In the genomic region with DNA sequence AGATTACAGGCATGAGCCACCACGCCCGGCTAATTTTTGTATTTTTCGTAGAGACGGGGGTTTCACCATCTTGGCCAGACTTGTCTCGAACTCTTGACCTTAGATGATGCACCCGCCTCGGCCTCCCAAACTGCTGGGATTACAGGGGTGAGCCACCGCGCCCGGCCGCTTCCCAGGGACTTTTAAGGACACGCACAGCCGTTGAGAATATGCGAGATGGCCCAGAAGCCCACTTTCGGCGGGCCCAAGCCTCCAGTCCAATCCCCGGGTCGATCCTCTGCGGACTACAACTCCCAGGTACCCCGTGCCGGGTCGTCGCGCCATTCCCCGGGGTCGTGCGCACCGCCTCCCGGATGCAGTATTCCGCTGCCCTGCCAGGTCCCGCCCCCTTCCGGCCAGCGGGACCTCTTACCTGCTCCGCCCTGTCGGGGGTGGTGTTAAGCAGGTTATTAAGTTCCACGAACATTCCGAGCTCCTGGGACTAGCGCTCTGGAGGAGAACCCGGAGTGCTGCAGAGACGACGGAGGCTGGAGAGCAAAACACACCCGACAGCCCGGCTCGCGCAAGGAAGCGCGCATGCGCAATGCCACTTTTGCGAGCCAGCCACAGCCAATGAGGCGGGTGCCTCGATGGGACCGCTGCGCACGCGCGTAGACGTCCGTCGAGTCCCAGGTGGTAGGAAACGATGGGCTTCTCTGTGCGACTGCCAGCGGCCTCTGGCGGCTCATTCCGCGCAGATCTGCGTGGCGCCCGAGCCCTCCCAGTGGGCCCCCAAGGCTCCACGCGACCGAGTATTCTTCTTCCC, we compare ENCODE assay signal across 8 cellular contexts.
A peak's percentile ranks its signal among the peaks of the same experiment; 100 is the strongest.
DNase-seq lines count a peak whose midpoint lies in the region; ATAC-seq lines count a peak whose summit lies in the region.

A gene with protein sequence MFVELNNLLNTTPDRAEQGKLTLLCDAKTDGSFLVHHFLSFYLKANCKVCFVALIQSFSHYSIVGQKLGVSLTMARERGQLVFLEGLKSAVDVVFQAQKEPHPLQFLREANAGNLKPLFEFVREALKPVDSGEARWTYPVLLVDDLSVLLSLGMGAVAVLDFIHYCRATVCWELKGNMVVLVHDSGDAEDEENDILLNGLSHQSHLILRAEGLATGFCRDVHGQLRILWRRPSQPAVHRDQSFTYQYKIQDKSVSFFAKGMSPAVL (minus strand): TSS at position 588 of the 805 bp plus-strand sequence. CDS start 122 bp downstream, at position 466.

- ATAC-seq in HG03460 (IDR thresholded peaks at IDR 0.05; ENCODE audit: unreplicated experiment) = peak; percentile 96

- peak within 1 kb of the TSS; percentile 71 to 85 (median 80) for H3K4me3 ChIP-seq in BLaER1 treated with 17β-estradiol and CSF1 and Interleukin-3, amounts not matched to agents 10 nM and 100 nM

- peak within 1 kb of the TSS; percentile 78 to 97 (median 92) for H3K27ac ChIP-seq in BLaER1 treated with 17β-estradiol and CSF1 and Interleukin-3, amounts not matched to agents 10 nM and 100 nM
- H3K27ac ChIP-seq in cingulate gyrus (ENCODE audit: low read depth, low read length) = peak within 1 kb of the TSS; percentile 100

- H3K4me2 ChIP-seq in BLaER1 treated with 17β-estradiol and CSF1 and Interleukin-3, amounts not matched to agents 10 nM and 100 nM = peak within 1 kb of the TSS; percentile 84 to 96 (median 93)

- H4K20me1 ChIP-seq in BLaER1 treated with 17β-estradiol and CSF1 and Interleukin-3, amounts not matched to agents 10 nM and 100 nM = peaks cover 0 to 16% (median 0%) of the 10 kb centered on the region in 11 experiments; a peak in 3 of 22 replicates

- H3K9me3 ChIP-seq in BLaER1 treated with 17β-estradiol and CSF1 and Interleukin-3, amounts not matched to agents 10 nM and 100 nM (replicated peaks in 1 of 11) = no peaks in the 10 kb centered on the region

- H3K9ac ChIP-seq in BLaER1 treated with 17β-estradiol and CSF1 and Interleukin-3, amounts not matched to agents 10 nM and 100 nM = peak within 1 kb of the TSS; percentile 84 to 95 (median 90)

- H3K27me3 ChIP-seq in BLaER1 treated with 17β-estradiol and CSF1 and Interleukin-3, amounts not matched to agents 10 nM and 100 nM = no peaks in the 10 kb centered on the region

- DNase-seq in GM19240 (ENCODE audit: insufficient read length, low spot score) (peak; percentile 89), NCI-H524 treated with DMSO at 0.1 percent for 48 hours (lab: John Stamatoyannopoulos, UW) (peak; percentile 86), kidney tubule cell (ENCODE audit: low spot score) (peak; percentile 96)
- DNase-seq in activated CD4-positive, alpha-beta T cell treated with anti-CD3 and anti-CD28 coated beads for 4 hours = peak; percentile 94 to 98
- peak; percentile 91 to 97 (median 94) for DNase-seq in stimulated activated CD4-positive, alpha-beta T cell treated with anti-CD3 and anti-CD28 coated beads, Interleukin-1b, Interleukin-23, amount 100 ng/mL, for 24 hours (ENCODE audit: low read depth in 4 of 4, low spot score in 1 of 4)

- peaks cover 12 to 22% (median 17%) of the 10 kb centered on the region in 10 experiments for H3K4me1 ChIP-seq in BLaER1 treated with 17β-estradiol and CSF1 and Interleukin-3, amounts not matched to agents 10 nM and 100 nM

- peaks cover 24 to 37% (median 34%) of the 10 kb centered on the region in 11 experiments for H3K36me3 ChIP-seq in BLaER1 treated with 17β-estradiol and CSF1 and Interleukin-3, amounts not matched to agents 10 nM and 100 nM

Comparison
In these comparisons a context has a peak if more than half of its experiments do, and no peak if none do; other contexts are left out.
1. Peak in every context shown above with its lines: DNase-seq, ATAC-seq, H3K4me3 ChIP-seq and H3K27ac ChIP-seq.